In genomic region chr4:17468638-17469221, GRCh38 we compare ENCODE assay signal across 8 cellular contexts. TPM values are rescaled to one million over a fixed set of nuclear protein-coding genes. Genes with fewer than 3 reads are reported as not detected.
DNase-seq lines count a peak whose midpoint lies in the region; ATAC-seq and TF ChIP-seq lines count a peak whose summit lies in the region.

No MANE protein-coding gene starts in this region.

- H3K4me3 Mint-ChIP-seq in T-cell = no peak overlapping the region

- H3K27me3 Mint-ChIP-seq in T-cell = no peaks in the 10 kb centered on the region

- CTCF ChIA-PET in T-cell (lab: Charles Lee) = interaction anchor here in 1 of 2 donors (0.7 to 0.9 kb wide), 2 partner anchors 205 to 1177 kb away, joined by 3 to 4 read pairs; no protein-coding TSS in a partner anchor

- H3K9me3 Mint-ChIP-seq in T-cell = no peaks in the 10 kb centered on the region

- peaks cover 0 to 1% (median 0%) of the 10 kb centered on the region in 3 donors for H3K4me1 Mint-ChIP-seq in T-cell

- DNase-seq in NCI-H748 (lab: John Stamatoyannopoulos, UW; ENCODE audit: unreplicated experiment) = peak; percentile 12
- DNase-seq in NCI-H748 treated with DMSO at 0.1 percent for 48 hours (lab: John Stamatoyannopoulos, UW) = no peak
- DNase-seq in RPMI7951 (ENCODE audit: low read depth) = peak; percentile 20
- peak; percentile 16 to 64 for DNase-seq in foreskin fibroblast
- DNase-seq in stromal cell of bone marrow (ENCODE audit: low read depth) = peak; percentile 32
- DNase-seq in activated CD8-positive, alpha-beta memory T cell treated with anti-CD3 and anti-CD28 coated beads, Interleukin-2, amount 50 U/mL, for 4 hours = no peak
- DNase-seq in T-cell = no peak

- TF ChIP-seq CTCF in foreskin fibroblast (IDR thresholded peaks at IDR 0.05; ENCODE audit: low read depth, low read length) = peak; percentile 32

- POLR2A ChIA-PET in T-cell (lab: Charles Lee) = no interaction called here

- peaks cover 18% of the 10 kb centered on the region for H3K36me3 Mint-ChIP-seq in T-cell

- ATAC-seq in HG02588 (IDR thresholded peaks at IDR 0.05; ENCODE audit: unreplicated experiment) (no peak), T-cell (replicated peaks in 1 of 4) (no peak)

- no peak overlapping the region for H3K27ac Mint-ChIP-seq in T-cell

- H3K4me3 ChIP-seq in foreskin fibroblast (ENCODE audit: low read depth in 1 of 2, low read length in 2 of 2) = no peak overlapping the region

RNA-seq across cellular contexts. Expression of gene QDPR, which starts 43.2 kb away (rescaled TPM):
- total RNA-seq in RPMI7951 (2014; rRNA removed; shearing (Covaris generic)) = 4.9 and 6.1 TPM in 2 replicates
- 10 to 100 TPM; 14.9 to 23.1 (median 20.0) TPM for total RNA-seq in T-cell

RNA-seq across cellular contexts. Expression of gene CLRN2, which starts 46.2 kb away (rescaled TPM):
- total RNA-seq in RPMI7951 (2014; rRNA removed; shearing (Covaris generic)) = not detected in 2 replicates
- not detected for total RNA-seq in T-cell

Comparison
In these comparisons a context has a peak if more than half of its experiments do, and no peak if none do; other contexts are left out.
1. DNase-seq: peak in NCI-H748 (single experiment), RPMI7951 (single experiment), foreskin fibroblast (2 of 2) and stromal cell of bone marrow (single experiment); none in NCI-H748 treated with DMSO at 0.1 percent for 48 hours (single experiment), activated CD8-positive, alpha-beta memory T cell treated with anti-CD3 and anti-CD28 coated beads, Interleukin-2, amount 50 U/mL, for 4 hours (single experiment) and T-cell (0 of 34).